ENCODE assay signal across 8 cellular contexts in the genomic region with DNA sequence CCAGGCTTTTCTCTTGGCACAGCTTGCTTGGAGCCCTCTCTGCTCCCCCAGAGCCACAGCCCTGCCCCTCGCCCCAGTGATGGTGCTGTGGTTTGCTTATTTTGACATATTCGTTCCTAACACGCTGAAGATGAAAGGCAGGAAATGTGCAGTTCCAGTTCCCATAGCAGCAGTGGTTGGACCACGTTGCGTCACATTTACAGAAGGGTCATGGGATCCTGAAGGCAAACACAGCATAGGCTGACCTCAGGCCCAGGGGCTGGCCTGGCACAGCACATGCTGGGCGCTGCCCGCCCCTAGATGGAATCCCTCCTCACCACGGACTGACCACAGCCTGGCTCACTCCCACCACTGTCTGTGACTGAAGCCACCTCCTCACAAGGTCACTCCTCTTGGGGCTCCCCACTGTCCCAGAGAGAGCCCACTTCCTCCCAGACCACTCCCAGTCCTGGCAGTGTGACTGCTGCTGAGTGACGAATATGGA. TPM values are rescaled to one million over a fixed set of nuclear protein-coding genes. Genes with fewer than 3 reads are reported as not detected.
DNase-seq lines count a peak whose midpoint lies in the region; ATAC-seq and TF ChIP-seq lines count a peak whose summit lies in the region.

No MANE protein-coding gene starts in this region.

- peak; percentile 61 for ATAC-seq in HG03175 (IDR thresholded peaks at IDR 0.05; ENCODE audit: unreplicated experiment)
- peak; percentile 79 to 83 for ATAC-seq in activated CD4-positive, CD25-positive, alpha-beta regulatory T cell treated with anti-CD3 and anti-CD28 coated beads, Interleukin-2, amount 50 U/mL, for 24 hours

- H3K27ac ChIP-seq in breast epithelium, result peak overlapping the region; percentile 79 to 89
- no peak overlapping the region for H3K27ac ChIP-seq in A673 (ENCODE audit: low read depth, low read length, poor library complexity, severe bottlenecking)

- POLR2A ChIA-PET in A673 (lab: Charles Lee; ENCODE audit: low non-redundant PET), result no interaction called here

- in situ Hi-C loops in Caki2 (cut with HindIII; ENCODE audit: low pct_unique_long_range_greater_than_20kb, low sequenced_read_pairs), result no loop called here

- H3K4me1 ChIP-seq in breast epithelium (no peaks in the 10 kb centered on the region), A673 (ENCODE audit: insufficient read depth, low read length, poor library complexity, severe bottlenecking) (peaks cover 3% of the 10 kb centered on the region)

- no peaks in the 10 kb centered on the region for H3K27me3 ChIP-seq in breast epithelium
- H3K27me3 ChIP-seq in A673 (replicated peaks; ENCODE audit: insufficient read depth, low read depth, low read length, poor library complexity), result no peaks in the 10 kb centered on the region

- no TSS peak for BruUV-seq in A673 (replicated peaks; lab: Mats Ljungman, UMichigan)

- intact Hi-C loops in breast epithelium (cut with DNase I; ENCODE audit: low total_unique reads), result no loop called here
- intact Hi-C loops in A673 (cut with micrococcal nuclease; ENCODE audit: unreplicated experiment), result no loop called here

- CTCF ChIA-PET in A673 (lab: Charles Lee), result no interaction called here

- H3K9me3 ChIP-seq in breast epithelium (no peaks in the 10 kb centered on the region), A673 (ENCODE audit: low read depth, low read length, poor library complexity, severe bottlenecking) (no peaks in the 10 kb centered on the region)

- TF ChIP-seq POLR2A in breast epithelium (IDR thresholded peaks at IDR 0.05), result no peak

- TF ChIP-seq CTCF in breast epithelium (IDR thresholded peaks at IDR 0.05) (no peak), A673 (conservative IDR thresholded peaks at IDR 0.05; ENCODE audit: low read depth, low read length) (no peak)

- DNase-seq in Caki2 (ENCODE audit: low read depth) (peak; percentile 12), breast epithelium (ENCODE audit: low spot score in 2 of 2) (peak in 1 of 2 donors; percentile 59), mucosa of gallbladder (ENCODE audit: low spot score) (peak; percentile 69), A673 (ENCODE audit: low spot score) (no peak), Ammon's horn (ENCODE audit: low spot score) (no peak)
- peak; percentile 51 to 91 (median 74) for DNase-seq in stimulated activated naive CD4-positive, alpha-beta T cell (lab: John Stamatoyannopoulos, UW)

- no peaks in the 10 kb centered on the region for H3K36me3 ChIP-seq in breast epithelium
- no peaks in the 10 kb centered on the region for H3K36me3 ChIP-seq in A673 (ENCODE audit: insufficient read depth, low read length, poor library complexity, severe bottlenecking)

- no peak overlapping the region for H3K4me3 ChIP-seq in breast epithelium
- no peak overlapping the region for H3K4me3 ChIP-seq in A673 (ENCODE audit: low read depth, low read length, poor library complexity, severe bottlenecking)

RNA-seq across cellular contexts. Expression of a gene that starts 14.2 kb away (rescaled TPM):
- not detected in 2 replicates for total RNA-seq in Caki2 (2014; rRNA removed; shearing (Covaris generic); ENCODE audit: low replicate concordance)
- total RNA-seq in breast epithelium, result 1 to 10 TPM in 1 of 3 donors, not detected in 2; 8.2 TPM
- total RNA-seq in mucosa of gallbladder, result not detected
- not detected in 2 replicates for total RNA-seq in A673 (2021)

Comparison
In these comparisons a context has a peak if more than half of its experiments do, and no peak if none do; other contexts are left out.
1. DNase-seq: peak in Caki2 (single experiment), mucosa of gallbladder (single experiment) and stimulated activated naive CD4-positive, alpha-beta T cell (6 of 6); none in A673 (single experiment) and Ammon's horn (single experiment).